14 cellular contexts compared by ENCODE assay signal in the genomic region with DNA sequence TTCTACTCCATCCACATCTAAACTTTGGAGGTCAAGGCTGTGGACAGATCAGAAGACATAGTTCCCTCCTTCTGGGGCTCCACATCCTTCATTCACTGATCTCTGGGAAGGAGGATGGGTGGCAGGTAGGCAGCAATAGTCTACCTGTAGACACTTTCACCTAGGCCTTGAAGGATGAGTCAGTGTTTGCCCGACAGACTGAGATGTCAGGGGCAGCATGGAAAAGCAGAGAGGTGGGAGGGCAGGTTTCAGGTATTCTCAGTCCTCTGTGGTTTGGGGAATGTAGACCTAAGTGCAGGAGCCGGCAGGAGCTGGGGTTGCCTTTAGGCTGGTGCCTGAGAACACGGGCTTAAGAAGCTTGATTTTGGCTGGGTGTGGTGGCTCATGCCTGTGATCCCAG.
DNase-seq lines count a peak whose midpoint lies in the region; ATAC-seq and TF ChIP-seq lines count a peak whose summit lies in the region.
"Had no signal": no experiment of that assay in that cellular context is flagged by ENCODE, and none has a peak within 500 bp of the region (broad histone marks: within the 10 kb centered on the region; RNA-seq: fewer than 3 reads in every experiment).

No MANE protein-coding gene starts in this region.

- H3K9ac ChIP-seq in Loucy (ENCODE audit: low read depth, low read length, poor library complexity, severe bottlenecking) (peak overlapping the region; percentile 80), duodenal mucosa (ENCODE audit: low read depth in 1 of 2, low read length in 2 of 2) (peak overlapping the region in 1 of 2 donors; percentile 83)

- peak overlapping the region; percentile 64 for H3K4me2 ChIP-seq in DOHH2 (ENCODE audit: low read length)
- peak overlapping the region; percentile 73 for H3K4me2 ChIP-seq in Loucy (ENCODE audit: low read depth, low read length, poor library complexity, severe bottlenecking)

- H3K9me3 ChIP-seq in DOHH2 (ENCODE audit: control insufficient read depth, insufficient read depth, low read length) (no peaks in the 10 kb centered on the region), Loucy (ENCODE audit: insufficient read depth, low read depth, low read length) (no peaks in the 10 kb centered on the region), duodenal mucosa (ENCODE audit: control insufficient read depth in 1 of 2, low read length in 2 of 2) (no peaks in the 10 kb centered on the region)
- H3K9me3 ChIP-seq: thyroid gland had no signal

- H3K9me2 ChIP-seq in DOHH2 (replicated peaks; ENCODE audit: control insufficient read depth, low read length) (no peaks in the 10 kb centered on the region), Loucy (replicated peaks; ENCODE audit: low read depth, low read length) (no peaks in the 10 kb centered on the region)

- peaks cover 44% of the 10 kb centered on the region for H3K36me3 ChIP-seq in DOHH2 (ENCODE audit: control insufficient read depth, low read length)
- peaks cover 24% of the 10 kb centered on the region for H3K36me3 ChIP-seq in Loucy (ENCODE audit: insufficient read depth, low read length)
- peaks cover 29 to 41% of the 10 kb centered on the region in 2 donors for H3K36me3 ChIP-seq in duodenal mucosa (ENCODE audit: control insufficient read depth in 1 of 2, insufficient read depth in 2 of 2, low read length in 2 of 2)

- TF ChIP-seq CTCF in DOHH2 (IDR thresholded peaks at IDR 0.05; ENCODE audit: low read depth, low read length, poor library complexity, severe bottlenecking) (no peak), Loucy (conservative IDR thresholded peaks at IDR 0.05; ENCODE audit: low read length) (no peak)

- peaks cover 25% of the 10 kb centered on the region for H3K79me2 ChIP-seq in DOHH2 (ENCODE audit: control insufficient read depth, low read length)
- H3K79me2 ChIP-seq in Loucy (ENCODE audit: insufficient read depth, low read length): peaks cover 34% of the 10 kb centered on the region

- H3K27me3 Mint-ChIP-seq in natural killer cell treated with Interleukin-12 subunit alpha and Interleukin-12 subunit beta and Interleukin-15 and Interleukin-18, amount 100 ng/mL, for 72 hours: no peaks in the 10 kb centered on the region

- peaks cover 23 to 25% of the 10 kb centered on the region in 2 donors for H3K4me1 Mint-ChIP-seq in natural killer cell treated with Interleukin-12 subunit alpha and Interleukin-12 subunit beta and Interleukin-15 and Interleukin-18, amount 100 ng/mL, for 72 hours (ENCODE audit: low read depth in 2 of 2)

- H2AFZ ChIP-seq in Loucy (ENCODE audit: low read length): no peak overlapping the region

- no peaks in the 10 kb centered on the region for H3K27me3 ChIP-seq in DOHH2 (ENCODE audit: control insufficient read depth, low read length)
- no peaks in the 10 kb centered on the region for H3K27me3 ChIP-seq in Loucy (ENCODE audit: insufficient read depth, low read length, poor library complexity, severe bottlenecking)
- H3K27me3 ChIP-seq in duodenal mucosa (ENCODE audit: control insufficient read depth in 1 of 2, insufficient read depth in 2 of 2, low read length in 2 of 2): no peaks in the 10 kb centered on the region
- H3K27me3 ChIP-seq: thyroid gland had no signal

- peak overlapping the region; percentile 88 for H3K4me3 Mint-ChIP-seq in natural killer cell treated with Interleukin-12 subunit alpha and Interleukin-12 subunit beta and Interleukin-15 and Interleukin-18, amount 100 ng/mL, for 72 hours

- H3K4me1 ChIP-seq in DOHH2 (ENCODE audit: control insufficient read depth, low read length) (peaks cover 14% of the 10 kb centered on the region), Loucy (ENCODE audit: insufficient read depth, low read length, poor library complexity, severe bottlenecking) (peaks cover 15% of the 10 kb centered on the region), duodenal mucosa (ENCODE audit: control insufficient read depth in 1 of 2, insufficient read depth in 2 of 2, low read length in 2 of 2) (peaks cover 7 to 10% of the 10 kb centered on the region in 2 donors)

- H3K27ac ChIP-seq in DOHH2 (ENCODE audit: low read depth, low read length) (no peak overlapping the region), duodenal mucosa (ENCODE audit: low read depth, low read length) (no peak overlapping the region)

- H3F3A ChIP-seq in DOHH2 (ENCODE audit: control insufficient read depth, insufficient read depth): no peaks in the 10 kb centered on the region
- no peaks in the 10 kb centered on the region for H3F3A ChIP-seq in Loucy (ENCODE audit: low read depth)

- ATAC-seq in natural killer cell treated with Interleukin-12 subunit alpha and Interleukin-12 subunit beta and Interleukin-15 and Interleukin-18, amount 100 ng/mL, for 72 hours: no peak
- ATAC-seq in Right ventricle myocardium inferior (no peak), GM21423 (IDR thresholded peaks at IDR 0.05; ENCODE audit: unreplicated experiment) (no peak)

- DNase-seq in natural killer cell treated with Interleukin-12 subunit alpha and Interleukin-12 subunit beta and Interleukin-15 and Interleukin-18, amount 100 ng/mL, for 72 hours (ENCODE audit: low spot score): no peak
- no peak for DNase-seq in Right ventricle myocardium inferior (ENCODE audit: missing footprints)
- DNase-seq in C1 segment of cervical spinal cord (lab: John Stamatoyannopoulos, UW): no peak
- no peak for DNase-seq in OCI-M1 (lab: John Stamatoyannopoulos, UW)
- DNase-seq: activated CD4-positive, alpha-beta T cell treated with anti-CD3 and anti-CD28 coated beads for 4 hours; DMS79; left cardiac atrium; NCI-H2107; Right ventricle myocardium superior; thyroid gland had no signal

- peak overlapping the region; percentile 77 for H3K4me3 ChIP-seq in DOHH2 (ENCODE audit: low read length)
- peak overlapping the region; percentile 82 for H3K4me3 ChIP-seq in Loucy (ENCODE audit: low read length, poor library complexity, severe bottlenecking)
- H3K4me3 ChIP-seq in duodenal mucosa (ENCODE audit: low read depth in 1 of 2, low read length in 2 of 2): peak overlapping the region; percentile 84 to 97

- H4K20me1 ChIP-seq in DOHH2 (ENCODE audit: control insufficient read depth, insufficient read depth, low read depth, low read length) (0 out of 2 replicates have a peak, but pooled peaks cover 5% of the 10 kb centered on the region), Loucy (ENCODE audit: insufficient read depth, low read length, poor library complexity, severe bottlenecking) (peaks cover 33% of the 10 kb centered on the region)

- H3K9me3 Mint-ChIP-seq in natural killer cell treated with Interleukin-12 subunit alpha and Interleukin-12 subunit beta and Interleukin-15 and Interleukin-18, amount 100 ng/mL, for 72 hours: no peaks in the 10 kb centered on the region

- H3K36me3 Mint-ChIP-seq in natural killer cell treated with Interleukin-12 subunit alpha and Interleukin-12 subunit beta and Interleukin-15 and Interleukin-18, amount 100 ng/mL, for 72 hours: peaks cover 7% of the 10 kb centered on the region

- intact Hi-C loops in Right ventricle myocardium inferior (cut with DNase I): no loop called here

- peak overlapping the region; percentile 92 to 98 for H3K27ac Mint-ChIP-seq in natural killer cell treated with Interleukin-12 subunit alpha and Interleukin-12 subunit beta and Interleukin-15 and Interleukin-18, amount 100 ng/mL, for 72 hours
